21 cellular contexts compared by ENCODE assay signal in genomic region chr1:68254667-68255226, GRCh38. TPM values are rescaled to one million over a fixed set of nuclear protein-coding genes. Genes with fewer than 3 reads are reported as not detected.
"Had no signal": no experiment of that assay in that cellular context is flagged by ENCODE, and none has a peak within 500 bp of the region (broad histone marks: within the 10 kb centered on the region; RNA-seq: fewer than 3 reads in every experiment).

No MANE protein-coding gene starts in this region.

- DNase-seq: activated CD4-positive, alpha-beta T cell treated with anti-CD3 and anti-CD28 coated beads for 4 hours; activated CD8-positive, alpha-beta memory T cell treated with anti-CD3 and anti-CD28 coated beads, Interleukin-2, amount 50 U/mL, for 4 hours; activated CD8-positive, alpha-beta T cell treated with anti-CD3 and anti-CD28 coated beads for 36 hours; activated gamma-delta T cell treated with Interleukin-2 at 50 U/mL for 16 hours; activated naive CD4-positive, alpha-beta T cell treated with anti-CD3 and anti-CD28 coated beads, Interleukin-2, amount 10 ng/mL, durations not matched to agents 7 days and 5 days; activated naive CD8-positive, alpha-beta T cell treated with anti-CD3 and anti-CD28 coated beads for 36 hours; activated T-cell treated with anti-CD3 and anti-CD28 coated beads, Interleukin-2, amount 50 U/mL, for 72 hours; KG1; NCI-H1105; NCI-H1436; NCI-H187; NCI-H2081; NCI-H524; PC-9; T-helper 1 cell had no signal

- ATAC-seq: activated CD4-positive, CD25-positive, alpha-beta regulatory T cell treated with anti-CD3 and anti-CD28 coated beads, Interleukin-2, amount 50 U/mL, for 24 hours; activated CD8-positive, alpha-beta T cell treated with anti-CD3 and anti-CD28 coated beads for 36 hours; activated T-cell treated with anti-CD3 and anti-CD28 coated beads, Interleukin-2, amount 50 U/mL, for 72 hours; Right ventricle myocardium inferior had no signal

- H3K27ac ChIP-seq: PC-9, SK-N-MC had no signal

- H2AFZ ChIP-seq: PC-9 had no signal

- H3K4me2 ChIP-seq: PC-9 had no signal

- H3K4me3 ChIP-seq: PC-9, SK-N-MC had no signal

RNA-seq across cellular contexts. Expression of gene WLS, which starts 22.4 kb away (rescaled TPM):
- total RNA-seq: activated CD8-positive, alpha-beta T cell treated with anti-CD3 and anti-CD28 coated beads for 36 hours; activated naive CD8-positive, alpha-beta T cell treated with anti-CD3 and anti-CD28 coated beads for 36 hours; activated T-cell treated with anti-CD3 and anti-CD28 coated beads, Interleukin-2, amount 50 U/mL, for 72 hours; activated T-helper 2 cell treated with anti-CD3 and anti-CD28 coated beads, Interferon-gamma antibody, Interleukin-2, Interleukin-4, amounts not matched to agents 10 μg/mL and 5 μg/mL and 100 μg/mL, durations not matched to agents 14 hours and 24 hours and 36 hours; T-helper 2 cell treated with Interferon-gamma antibody and Interleukin-4, amounts not matched to agents 100 ng/mL and 5 ng/mL, for 36 hours had no signal
- polyA plus RNA-seq: IgD-negative memory B cell had no signal
